20 cellular contexts compared by ENCODE assay signal in the genomic region with DNA sequence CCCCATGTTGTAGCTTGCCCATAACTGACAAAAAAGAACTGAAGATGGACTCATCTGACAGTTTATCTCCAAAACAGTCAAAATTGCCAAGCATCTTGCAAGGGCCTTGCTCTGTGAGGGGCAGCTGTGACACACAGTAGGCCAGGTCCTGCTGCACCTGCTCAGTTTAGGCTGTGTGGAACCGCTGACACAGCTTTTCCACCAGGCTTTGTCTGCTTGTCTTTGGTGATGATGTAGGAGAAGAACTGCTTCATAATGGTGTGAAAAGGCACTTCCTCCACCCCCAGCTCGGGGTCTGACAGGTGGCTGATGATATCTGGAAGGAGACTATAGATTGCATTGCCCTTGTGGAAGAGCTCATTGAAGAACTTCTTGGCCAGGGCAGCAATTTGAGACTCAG.
"Had no signal": no experiment of that assay in that cellular context is flagged by ENCODE, and none has a peak within 500 bp of the region (broad histone marks: within the 10 kb centered on the region; RNA-seq: fewer than 3 reads in every experiment).

No MANE protein-coding gene starts in this region.

- DNase-seq: dorsolateral prefrontal cortex; effector CD4-positive, alpha-beta T cell; foreskin fibroblast; gastrocnemius medialis; head of caudate nucleus; left ventricle myocardium superior; lower lobe of right lung; naive thymus-derived CD8-positive, alpha-beta T cell; pancreas; stimulated activated CD4-positive, alpha-beta T cell treated with anti-CD3 and anti-CD28 coated beads, Interleukin-4, amount 100 ng/mL, for 4 hours; transverse colon; upper lobe of right lung; uterus had no signal

- H3K4me3 ChIP-seq: dorsolateral prefrontal cortex, gastrocnemius medialis, lower lobe of right lung, pancreas, smooth muscle cell, suprapubic skin, transverse colon, upper lobe of right lung, uterus had no signal

- H3K4me2 ChIP-seq: smooth muscle cell had no signal

- H3K4me1 ChIP-seq: gastrocnemius medialis, lower lobe of right lung, uterus had no signal

- H3K4me3 Mint-ChIP-seq: naive thymus-derived CD8-positive, alpha-beta T cell; neural crest cell; stimulated activated memory B cell treated with anti-CD40 and anti-IgM and Interleukin-4, amounts not matched to agents 10 μg/mL and 1 μg/mL and 100 μg/mL, for 72 hours; stimulated activated naive CD8-positive, alpha-beta T cell treated with anti-CD3 and anti-CD28 coated beads, Interleukin-15, Interleukin-2, amounts not matched to agents 100 ng/mL and 50 ng/mL, for 24 hours had no signal

- H3K9me3 Mint-ChIP-seq: neural crest cell; stimulated activated memory B cell treated with anti-CD40 and anti-IgM and Interleukin-4, amounts not matched to agents 10 μg/mL and 1 μg/mL and 100 μg/mL, for 72 hours; stimulated activated naive CD8-positive, alpha-beta T cell treated with anti-CD3 and anti-CD28 coated beads, Interleukin-15, Interleukin-2, amounts not matched to agents 100 ng/mL and 50 ng/mL, for 24 hours had no signal

- H3K4me1 Mint-ChIP-seq: naive thymus-derived CD8-positive, alpha-beta T cell; neural crest cell; stimulated activated memory B cell treated with anti-CD40 and anti-IgM and Interleukin-4, amounts not matched to agents 10 μg/mL and 1 μg/mL and 100 μg/mL, for 72 hours had no signal

- H3K36me3 ChIP-seq: gastrocnemius medialis, lower lobe of right lung, neutrophil, pancreas, suprapubic skin, transverse colon, upper lobe of right lung, uterus had no signal

- H3K27ac Mint-ChIP-seq: naive thymus-derived CD8-positive, alpha-beta T cell; stimulated activated memory B cell treated with anti-CD40 and anti-IgM and Interleukin-4, amounts not matched to agents 10 μg/mL and 1 μg/mL and 100 μg/mL, for 72 hours; stimulated activated naive CD8-positive, alpha-beta T cell treated with anti-CD3 and anti-CD28 coated beads, Interleukin-15, Interleukin-2, amounts not matched to agents 100 ng/mL and 50 ng/mL, for 24 hours had no signal

- H3K27me3 ChIP-seq: dorsolateral prefrontal cortex, gastrocnemius medialis, neutrophil, pancreas, suprapubic skin, transverse colon, upper lobe of right lung, uterus had no signal

- H3K27me3 Mint-ChIP-seq: stimulated activated memory B cell treated with anti-CD40 and anti-IgM and Interleukin-4, amounts not matched to agents 10 μg/mL and 1 μg/mL and 100 μg/mL, for 72 hours had no signal

- H3K9me3 ChIP-seq: gastrocnemius medialis, lower lobe of right lung, neutrophil, pancreas, suprapubic skin, transverse colon, upper lobe of right lung, uterus had no signal

- H3K27ac ChIP-seq: dorsolateral prefrontal cortex, gastrocnemius medialis, lower lobe of right lung, neutrophil, suprapubic skin, transverse colon, upper lobe of right lung, uterus had no signal

- ATAC-seq: gastrocnemius medialis; left ventricle myocardium superior; lower lobe of right lung; naive thymus-derived CD8-positive, alpha-beta T cell; pancreas; sciatic nerve; stimulated activated memory B cell treated with anti-CD40 and anti-IgM and Interleukin-4, amounts not matched to agents 10 μg/mL and 1 μg/mL and 100 μg/mL, for 72 hours; upper lobe of right lung had no signal
